In the genomic region with DNA sequence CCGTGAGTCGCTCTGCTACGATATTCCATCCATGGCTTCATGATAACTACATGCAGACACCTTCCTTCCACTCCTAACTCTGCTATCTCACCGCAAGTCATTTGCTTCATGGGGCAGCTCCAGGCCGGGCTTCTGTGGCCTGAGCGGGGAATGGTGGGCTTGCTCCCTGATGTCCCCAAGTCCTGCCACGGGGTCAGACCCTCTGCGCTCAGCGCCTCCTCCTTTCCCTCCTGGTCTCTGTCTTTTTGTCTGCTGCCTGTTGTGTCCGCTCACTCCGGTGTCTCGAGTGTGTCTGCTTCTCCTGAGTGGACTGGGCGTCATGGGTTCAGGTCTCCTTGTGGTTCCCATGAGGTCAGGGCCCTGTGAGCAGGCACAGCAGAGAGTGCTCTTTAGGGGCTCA, we compare ENCODE assay signal across 20 cellular contexts.
"Had no signal": no experiment of that assay in that cellular context is flagged by ENCODE, and none has a peak within 500 bp of the region (broad histone marks: within the 10 kb centered on the region; RNA-seq: fewer than 3 reads in every experiment).

No MANE protein-coding gene starts in this region.

- H3K36me3 ChIP-seq: lower lobe of right lung, ovary, tibial artery had no signal

- H3K4me2 ChIP-seq: smooth muscle cell had no signal

- DNase-seq: effector CD4-positive, alpha-beta T cell; left ventricle myocardium superior; lower lobe of right lung; mucosa of descending colon; naive B cell; occipital lobe; ovary; stimulated activated CD4-positive, alpha-beta T cell treated with anti-CD3 and anti-CD28 coated beads, Interleukin-12 subunit alpha, Interleukin-12 subunit beta, amount 100 ng/mL, for 4 hours; stimulated activated CD4-positive, alpha-beta T cell treated with anti-CD3 and anti-CD28 coated beads, Interleukin-1b, Interleukin-23, amount 100 ng/mL, for 48 hours; stimulated activated CD4-positive, alpha-beta T cell treated with anti-CD3 and anti-CD28 coated beads, Interleukin-4, amount 100 ng/mL, for 1 hour; stimulated activated CD8-positive, alpha-beta memory T cell treated with anti-CD3 and anti-CD28 coated beads, Interleukin-4, amount 100 ng/mL, for 48 hours; stimulated activated naive CD4-positive, alpha-beta T cell; substantia nigra; testis; tibial artery had no signal

- H3K4me3 Mint-ChIP-seq: natural killer cell treated with Interleukin-12 subunit alpha and Interleukin-12 subunit beta and Interleukin-15 and Interleukin-18, amount 100 ng/mL, for 72 hours; type B pancreatic cell had no signal

- H3K27me3 ChIP-seq: ovary, testis had no signal

- H3K9me3 ChIP-seq: lower lobe of right lung, mucosa of descending colon, ovary, testis, tibial artery had no signal

- H3K4me1 ChIP-seq: lower lobe of right lung, testis had no signal

- ATAC-seq: left ventricle myocardium superior; lower lobe of right lung; mucosa of descending colon; natural killer cell treated with Interleukin-12 subunit alpha and Interleukin-12 subunit beta and Interleukin-15 and Interleukin-18, amount 100 ng/mL, for 72 hours; sciatic nerve had no signal

- H3K9me3 Mint-ChIP-seq: naive B cell; natural killer cell treated with Interleukin-12 subunit alpha and Interleukin-12 subunit beta and Interleukin-15 and Interleukin-18, amount 100 ng/mL, for 72 hours; type B pancreatic cell had no signal

- H3K27ac ChIP-seq: dorsolateral prefrontal cortex, lower lobe of right lung, ovary, testis, tibial artery had no signal

- H3K36me3 Mint-ChIP-seq: naive B cell; natural killer cell treated with Interleukin-12 subunit alpha and Interleukin-12 subunit beta and Interleukin-15 and Interleukin-18, amount 100 ng/mL, for 72 hours; type B pancreatic cell had no signal

- H3K4me3 ChIP-seq: dorsolateral prefrontal cortex, lower lobe of right lung, mucosa of descending colon, ovary, smooth muscle cell, testis, tibial artery had no signal

- H3K27ac Mint-ChIP-seq: natural killer cell treated with Interleukin-12 subunit alpha and Interleukin-12 subunit beta and Interleukin-15 and Interleukin-18, amount 100 ng/mL, for 72 hours; type B pancreatic cell had no signal
